12 cellular contexts compared by ENCODE assay signal in genomic region chr11:5620606-5621521, GRCh38. TPM values are rescaled to one million over a fixed set of nuclear protein-coding genes. Genes with fewer than 3 reads are reported as not detected.
DNase-seq lines count a peak whose midpoint lies in the region; ATAC-seq and TF ChIP-seq lines count a peak whose summit lies in the region.
"Had no signal": no experiment of that assay in that cellular context is flagged by ENCODE, and none has a peak within 500 bp of the region (broad histone marks: within the 10 kb centered on the region; RNA-seq: fewer than 3 reads in every experiment).

No MANE protein-coding gene starts in this region.

- TF ChIP-seq CTCF in esophagus muscularis mucosa (IDR thresholded peaks at IDR 0.05) = no peak
- TF ChIP-seq CTCF in activated CD8-positive, alpha-beta T cell treated with anti-CD3 and anti-CD28 coated beads for 36 hours (IDR thresholded peaks at IDR 0.05) = no peak

- H3K9ac ChIP-seq in muscle layer of colon (ENCODE audit: low read length) = no peak overlapping the region

- no peaks in the 10 kb centered on the region for H3K36me3 ChIP-seq in MG63
- no peaks in the 10 kb centered on the region for H3K36me3 ChIP-seq in esophagus muscularis mucosa
- no peaks in the 10 kb centered on the region for H3K36me3 ChIP-seq in muscle layer of colon (ENCODE audit: insufficient read depth, low read length)
- H3K36me3 ChIP-seq: heart right ventricle had no signal

- H3K9me3 ChIP-seq in MG63 = no peaks in the 10 kb centered on the region
- H3K9me3 ChIP-seq in esophagus muscularis mucosa = no peaks in the 10 kb centered on the region
- no peaks in the 10 kb centered on the region for H3K9me3 ChIP-seq in muscle layer of colon (ENCODE audit: low read length)
- H3K9me3 ChIP-seq: heart right ventricle had no signal

- intact Hi-C loops in esophagus muscularis mucosa (cut with DNase I) = no loop called here
- intact Hi-C loops in activated CD8-positive, alpha-beta T cell treated with anti-CD3 and anti-CD28 coated beads for 36 hours (cut with micrococcal nuclease) = no loop called here

- no peak for TF ChIP-seq EP300 in esophagus muscularis mucosa (IDR thresholded peaks at IDR 0.05)

- H3K27ac Mint-ChIP-seq in activated CD8-positive, alpha-beta T cell treated with anti-CD3 and anti-CD28 coated beads for 36 hours = no peak overlapping the region

- DNase-seq in AG20443 (ENCODE audit: low spot score) (peak; percentile 76), MG63 (peak; percentile 65), esophagus muscularis mucosa (ENCODE audit: extremely low spot score) (no peak), mesenteric fat pad (ENCODE audit: low spot score) (no peak)
- DNase-seq in activated CD8-positive, alpha-beta T cell treated with anti-CD3 and anti-CD28 coated beads for 36 hours = no peak
- DNase-seq: GF-D8; heart right ventricle; stimulated activated CD4-positive, alpha-beta T cell treated with anti-CD3 and anti-CD28 coated beads, Interleukin-15, amount 100 ng/mL, for 24 hours had no signal

- POLR2A ChIA-PET in activated CD8-positive, alpha-beta T cell treated with anti-CD3 and anti-CD28 coated beads for 36 hours (lab: Charles Lee) = no interaction called here

- WGBS in esophagus muscularis mucosa = 39% methylated on average over 3 of the region's 3 CpGs

- H3K4me3 ChIP-seq in MG63 (no peak overlapping the region), esophagus muscularis mucosa (no peak overlapping the region), muscle layer of colon (ENCODE audit: low read depth in 1 of 2, low read length in 2 of 2) (peak overlapping the region in 1 of 2 donors; percentile 32)
- H3K4me3 ChIP-seq: heart right ventricle had no signal

- no peaks in the 10 kb centered on the region for H3K9me3 Mint-ChIP-seq in activated CD8-positive, alpha-beta T cell treated with anti-CD3 and anti-CD28 coated beads for 36 hours
- H3K9me3 Mint-ChIP-seq: IgD-negative memory B cell had no signal

- H3K36me3 Mint-ChIP-seq in activated CD8-positive, alpha-beta T cell treated with anti-CD3 and anti-CD28 coated beads for 36 hours (ENCODE audit: low read depth) = no peaks in the 10 kb centered on the region

- H3K27ac ChIP-seq in esophagus muscularis mucosa (replicated peaks in 1 of 4) (peak overlapping the region in 3 of 4 donors; percentile 26 to 41 (median 40)), muscle layer of colon (ENCODE audit: low read depth, low read length) (peak overlapping the region; percentile 38)

- no peaks in the 10 kb centered on the region for H3K27me3 Mint-ChIP-seq in activated CD8-positive, alpha-beta T cell treated with anti-CD3 and anti-CD28 coated beads for 36 hours
- H3K27me3 Mint-ChIP-seq: IgD-negative memory B cell had no signal

- H3K27me3 ChIP-seq in MG63 = no peaks in the 10 kb centered on the region
- H3K27me3 ChIP-seq in esophagus muscularis mucosa = no peaks in the 10 kb centered on the region
- no peaks in the 10 kb centered on the region for H3K27me3 ChIP-seq in muscle layer of colon (ENCODE audit: control insufficient read depth in 1 of 2, insufficient read depth in 2 of 2, low read length in 2 of 2)
- H3K27me3 ChIP-seq: heart right ventricle had no signal

- CTCF ChIA-PET in activated CD8-positive, alpha-beta T cell treated with anti-CD3 and anti-CD28 coated beads for 36 hours (lab: Charles Lee) = no interaction called here

- H3K4me3 Mint-ChIP-seq in activated CD8-positive, alpha-beta T cell treated with anti-CD3 and anti-CD28 coated beads for 36 hours = no peak overlapping the region

- ATAC-seq in GM19395 (IDR thresholded peaks at IDR 0.05; ENCODE audit: unreplicated experiment) = no peak
- no peak for ATAC-seq in HG02588 (IDR thresholded peaks at IDR 0.05; ENCODE audit: unreplicated experiment)
- no peak for ATAC-seq in activated CD8-positive, alpha-beta T cell treated with anti-CD3 and anti-CD28 coated beads for 36 hours

- H3K4me1 ChIP-seq in esophagus muscularis mucosa (peaks cover 22 to 32% (median 26%) of the 10 kb centered on the region in 4 donors), muscle layer of colon (ENCODE audit: insufficient read depth, low read length) (peaks cover 26% of the 10 kb centered on the region)

- H3K4me1 Mint-ChIP-seq in activated CD8-positive, alpha-beta T cell treated with anti-CD3 and anti-CD28 coated beads for 36 hours (ENCODE audit: low read depth) = peaks cover 16% of the 10 kb centered on the region

- TF ChIP-seq POLR2A in esophagus muscularis mucosa (IDR thresholded peaks at IDR 0.05; ENCODE audit: low read depth) = no peak

RNA-seq across cellular contexts. Expression of gene TRIM34, which starts 3.9 kb away (rescaled TPM):
- 10.7 and 10.8 TPM in 2 replicates for total RNA-seq in MG63 (2014; rRNA removed; shearing (Covaris generic); ENCODE audit: low replicate concordance)
- 1 to 10 TPM; 3.0 to 5.0 (median 3.9) TPM for total RNA-seq in esophagus muscularis mucosa
- 1 to 10 TPM; 8.5 to 9.3 TPM for total RNA-seq in activated CD8-positive, alpha-beta T cell treated with anti-CD3 and anti-CD28 coated beads for 36 hours
- 6.1 TPM for total RNA-seq in mesenteric fat pad

RNA-seq across cellular contexts. Expression of gene TRIM6, which starts 24.4 kb away (rescaled TPM):
- 2.5 and 4.1 TPM in 2 replicates for total RNA-seq in MG63 (2014; rRNA removed; shearing (Covaris generic); ENCODE audit: low replicate concordance)
- total RNA-seq in esophagus muscularis mucosa = 1 to 10 TPM; 1.8 to 3.4 (median 2.5) TPM
- under 1 TPM; 0.32 to 0.47 TPM for total RNA-seq in activated CD8-positive, alpha-beta T cell treated with anti-CD3 and anti-CD28 coated beads for 36 hours
- 1.4 TPM for total RNA-seq in mesenteric fat pad

RNA-seq across cellular contexts. Expression of gene OR52B6, which starts 40.2 kb away (rescaled TPM):
- total RNA-seq in MG63 (2014; rRNA removed; shearing (Covaris generic); ENCODE audit: low replicate concordance) = not detected in 2 replicates
- total RNA-seq in esophagus muscularis mucosa (not detected), mesenteric fat pad (not detected)
- total RNA-seq in activated CD8-positive, alpha-beta T cell treated with anti-CD3 and anti-CD28 coated beads for 36 hours = not detected
- total RNA-seq: heart right ventricle had no signal

Comparison
In these comparisons a context has a peak if more than half of its experiments do, and no peak if none do; other contexts are left out.
1. DNase-seq: peak in AG20443 (single experiment) and MG63 (single experiment); none in esophagus muscularis mucosa (single experiment), activated CD8-positive, alpha-beta T cell treated with anti-CD3 and anti-CD28 coated beads for 36 hours (single experiment) and mesenteric fat pad (single experiment).